Comparison of ENCODE assay signal across 24 cellular contexts in genomic region chr9:14660721-14661120, GRCh38.
"Had no signal": no experiment of that assay in that cellular context is flagged by ENCODE, and none has a peak within 500 bp of the region (broad histone marks: within the 10 kb centered on the region; RNA-seq: fewer than 3 reads in every experiment).

No MANE protein-coding gene starts in this region.

- H3K36me3 ChIP-seq: uterus had no signal

- FAIRE-seq: colon, keratinocyte had no signal

- H3K9me3 ChIP-seq: gastrocnemius medialis, psoas muscle, suprapubic skin, transverse colon, upper lobe of right lung, uterus had no signal

- ATAC-seq: esophagus mucosa; gastrocnemius medialis; naive thymus-derived CD4-positive, alpha-beta T cell; psoas muscle; right cardiac atrium; stimulated activated naive CD8-positive, alpha-beta T cell treated with anti-CD3 and anti-CD28 coated beads, Interleukin-15, amount 100 ng/mL, for 72 hours; upper lobe of right lung had no signal

- H3K27ac Mint-ChIP-seq: naive thymus-derived CD4-positive, alpha-beta T cell had no signal

- DNase-seq: dorsolateral prefrontal cortex; effector CD4-positive, alpha-beta T cell; gastrocnemius medialis; nucleus accumbens; psoas muscle; right cardiac atrium; stimulated activated CD4-positive, alpha-beta T cell treated with anti-CD3 and anti-CD28 coated beads, Interleukin-12 subunit alpha, Interleukin-12 subunit beta, amount 100 ng/mL, for 4 hours; stimulated activated CD4-positive, alpha-beta T cell treated with anti-CD3 and anti-CD28 coated beads, Interleukin-1b, Interleukin-23, amount 100 ng/mL, for 48 hours; stimulated activated CD4-positive, alpha-beta T cell treated with anti-CD3 and anti-CD28 coated beads, Interleukin-4, amount 100 ng/mL, for 1 hour; stimulated activated CD8-positive, alpha-beta memory T cell treated with anti-CD3 and anti-CD28 coated beads, Interleukin-4, amount 100 ng/mL, for 48 hours; stimulated activated naive CD4-positive, alpha-beta T cell; stimulated activated naive CD8-positive, alpha-beta T cell treated with anti-CD3 and anti-CD28 coated beads, Interleukin-15, amount 100 ng/mL, for 72 hours; transverse colon; upper lobe of right lung; uterus had no signal

- H3K4me1 ChIP-seq: gastrocnemius medialis, psoas muscle, suprapubic skin, transverse colon, upper lobe of right lung, uterus had no signal

- H3K27me3 Mint-ChIP-seq: naive thymus-derived CD4-positive, alpha-beta T cell; stimulated activated naive CD8-positive, alpha-beta T cell treated with anti-CD3 and anti-CD28 coated beads, Interleukin-15, amount 100 ng/mL, for 72 hours had no signal

- H3K4me2 ChIP-seq: smooth muscle cell had no signal

- H3K4me1 Mint-ChIP-seq: naive thymus-derived CD4-positive, alpha-beta T cell; nephron; stimulated activated naive CD8-positive, alpha-beta T cell treated with anti-CD3 and anti-CD28 coated beads, Interleukin-15, amount 100 ng/mL, for 72 hours had no signal

- H3K4me3 Mint-ChIP-seq: naive thymus-derived CD4-positive, alpha-beta T cell; nephron; stimulated activated naive CD8-positive, alpha-beta T cell treated with anti-CD3 and anti-CD28 coated beads, Interleukin-15, amount 100 ng/mL, for 72 hours had no signal

- H3K4me3 ChIP-seq: dorsolateral prefrontal cortex, gastrocnemius medialis, lung, psoas muscle, smooth muscle cell, suprapubic skin, transverse colon, upper lobe of right lung, uterus had no signal

- H3K27me3 ChIP-seq: dorsolateral prefrontal cortex, gastrocnemius medialis, suprapubic skin, transverse colon, upper lobe of right lung, uterus had no signal

- H3K27ac ChIP-seq: dorsolateral prefrontal cortex, epithelial cell of prostate, gastrocnemius medialis, psoas muscle, suprapubic skin, transverse colon, upper lobe of right lung, uterus had no signal
